Comparison of ENCODE assay signal across 21 cellular contexts in genomic region chr5:122707796-122708195, GRCh38.
A peak's percentile ranks its signal among the peaks of the same experiment; 100 is the strongest.
DNase-seq lines count a peak whose midpoint lies in the region; ATAC-seq and TF ChIP-seq lines count a peak whose summit lies in the region.
"Had no signal": no experiment of that assay in that cellular context is flagged by ENCODE, and none has a peak within 500 bp of the region (broad histone marks: within the 10 kb centered on the region; RNA-seq: fewer than 3 reads in every experiment).

No MANE protein-coding gene starts in this region.

- H3K27ac ChIP-seq in HEK293 (ENCODE audit: extremely low read depth, low read depth, low read length) (no peak overlapping the region), RWPE1 (no peak overlapping the region)
- H3K27ac ChIP-seq: C4-2B had no signal

- POLR2A ChIA-PET in HEK293 (lab: Yijun Ruan, JAX) = interaction anchor here (0.7 kb wide), 1 partner anchor 208 kb away, joined by 5 read pairs; no protein-coding TSS in a partner anchor
- POLR2A ChIA-PET in RWPE1 (lab: Yijun Ruan, JAX; ENCODE audit: low non-redundant PET) = no interaction called here

- H3K4me1 ChIP-seq in HEK293 (ENCODE audit: control insufficient read depth, insufficient read depth, low read length) = no peaks in the 10 kb centered on the region

- TF ChIP-seq CTCF in HEK293 (tag by site-specific recombination; IDR thresholded peaks at IDR 0.05) (no peak), RWPE1 (conservative IDR thresholded peaks at IDR 0.05; ENCODE audit: low read depth) (no peak), fibroblast of mammary gland (conservative IDR thresholded peaks at IDR 0.05; ENCODE audit: control insufficient read depth, insufficient read depth, low read depth, low read length) (no peak)

- H3K9me3 ChIP-seq in HEK293 (ENCODE audit: control insufficient read depth, insufficient read depth, low read depth, low read length) = no peaks in the 10 kb centered on the region

- no peak overlapping the region for H3K4me3 ChIP-seq in HEK293 (ENCODE audit: low read depth, low read length)
- H3K4me3 ChIP-seq in fibroblast of mammary gland (ENCODE audit: control insufficient read depth, low read depth, low read length) = no peak overlapping the region

- ATAC-seq in GM18498 (IDR thresholded peaks at IDR 0.05; ENCODE audit: unreplicated experiment) (no peak), GM21529 (IDR thresholded peaks at IDR 0.05; ENCODE audit: unreplicated experiment) (no peak)

- CTCF ChIA-PET in HEK293 (lab: Yijun Ruan, JAX) = interaction anchor here (1.0 kb wide), 1 partner anchor 7 kb away, joined by 4 read pairs; no protein-coding TSS in a partner anchor
- CTCF ChIA-PET in RWPE1 (lab: Yijun Ruan, JAX) = no interaction called here

- peak; percentile 12 for DNase-seq in AG20443 (ENCODE audit: low spot score)
- DNase-seq in RWPE1 (ENCODE audit: low spot score) = peak; percentile 15
- DNase-seq in fibroblast of mammary gland (ENCODE audit: low read depth) = peak; percentile 33
- no peak for DNase-seq in putamen (ENCODE audit: low spot score)
- DNase-seq in NCI-H345 (lab: John Stamatoyannopoulos, UW) = no peak
- DNase-seq: CD8-positive, alpha-beta memory T cell; DMS 273 treated with DMSO at 0.1 percent for 48 hours; DMS79 treated with DMSO at 0.1 percent for 48 hours; H7; HFFc6; KBM-7; MM.1S; NCI-H1694; NCI-H2029 treated with DMSO at 0.1 percent for 48 hours; NCI-H526 treated with DMSO at 0.1 percent for 48 hours; SHP77 treated with DMSO at 0.1 percent for 48 hours; T-helper 1 cell had no signal

- no peaks in the 10 kb centered on the region for H3K36me3 ChIP-seq in HEK293 (ENCODE audit: control insufficient read depth in 2 of 2, insufficient read depth in 1 of 2, low read length in 2 of 2)

TF ChIP-seq in HEK293, 187 proteins besides CTCF, POLR2A, EP300 and RAD21:
- peak; percentile 20; the same call in 1 of the 2 replicates for TF ChIP-seq ZNF362 (tag by site-specific recombination; IDR thresholded peaks at IDR 0.05)
- no peak for TF ChIP-seq ZNF174 (tag by site-specific recombination; IDR thresholded peaks at IDR 0.05)

Comparison
In these comparisons a context has a peak if more than half of its experiments do, and no peak if none do; other contexts are left out.
1. DNase-seq: peak in AG20443 (single experiment), RWPE1 (single experiment) and fibroblast of mammary gland (single experiment); none in putamen (single experiment) and NCI-H345 (single experiment).